In the genomic region with DNA sequence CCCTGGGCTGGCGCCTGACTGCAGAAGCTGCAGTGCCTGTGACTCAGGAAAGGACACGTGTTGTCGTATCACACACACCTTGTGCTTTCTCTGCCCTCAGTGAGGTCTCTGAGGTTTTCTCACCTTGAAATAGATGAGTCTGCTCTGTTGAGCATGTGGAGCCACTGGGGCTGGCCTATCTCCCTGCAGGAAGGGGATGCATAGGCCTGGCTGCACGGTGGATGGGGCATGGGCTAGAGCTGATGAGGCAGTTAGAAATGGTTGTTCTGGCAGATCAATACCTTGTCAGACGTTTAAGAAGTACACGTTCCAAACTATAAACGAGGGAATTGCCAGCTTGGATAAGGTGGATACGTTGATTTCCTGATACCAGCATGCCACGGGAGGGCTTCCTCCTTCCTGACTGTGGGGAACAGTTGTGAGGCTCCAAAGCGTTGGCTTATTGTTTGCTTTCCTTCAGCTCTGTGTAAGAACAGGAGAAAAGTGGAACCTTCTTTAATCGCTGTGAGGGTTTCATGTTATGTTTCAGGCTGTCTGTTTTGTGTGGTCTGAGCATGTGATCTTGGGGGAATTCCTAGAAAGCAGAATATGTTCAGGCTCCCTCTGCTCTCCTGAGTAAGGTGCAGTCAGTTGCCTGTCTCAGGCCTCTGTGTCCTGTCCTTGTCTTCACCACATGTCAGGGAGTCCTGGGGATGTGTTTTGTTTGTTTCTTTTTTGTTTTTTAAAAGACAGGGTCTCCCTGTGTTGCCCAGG, we compare ENCODE assay signal across 9 cellular contexts. TPM values are rescaled to one million over a fixed set of nuclear protein-coding genes. Genes with fewer than 3 reads are reported as not detected.
DNase-seq lines count a peak whose midpoint lies in the region; ATAC-seq, FAIRE-seq and TF ChIP-seq lines count a peak whose summit lies in the region.
"Had no signal": no experiment of that assay in that cellular context is flagged by ENCODE, and none has a peak within 500 bp of the region (broad histone marks: within the 10 kb centered on the region; RNA-seq: fewer than 3 reads in every experiment).

No MANE protein-coding gene starts in this region.

- no peak overlapping the region for H3K4me2 ChIP-seq in PC-9

- H3K4me1 ChIP-seq in small intestine (ENCODE audit: control insufficient read depth in 2 of 2, insufficient read depth in 1 of 2, low read depth in 1 of 2, low read length in 1 of 2) (no peaks in the 10 kb centered on the region), transverse colon (peaks cover 0 to 4% (median 0%) of the 10 kb centered on the region in 4 donors), PC-9 (replicated peaks; ENCODE audit: insufficient read depth) (no peaks in the 10 kb centered on the region)

- no peaks in the 10 kb centered on the region for H3K79me2 ChIP-seq in PC-9 (ENCODE audit: low read depth)

- no peak for FAIRE-seq in small intestine (lab: Jason Lieb, UNC)

- no peaks in the 10 kb centered on the region for H3K9me2 ChIP-seq in PC-9 (ENCODE audit: insufficient read depth)

- H3K4me3 ChIP-seq in small intestine (ENCODE audit: low read depth in 1 of 2, low read length in 2 of 2), result no peak overlapping the region
- H3K4me3 ChIP-seq in transverse colon, result no peak overlapping the region
- H3K4me3 ChIP-seq in PC-9, result no peak overlapping the region

- TF ChIP-seq POLR2A in transverse colon (IDR thresholded peaks at IDR 0.05), result no peak

- POLR2A ChIA-PET in PC-9 (lab: Charles Lee; ENCODE audit: unreplicated experiment), result no interaction called here

- TF ChIP-seq CTCF in transverse colon (IDR thresholded peaks at IDR 0.05), result no peak
- no peak for TF ChIP-seq CTCF in PC-9 (conservative IDR thresholded peaks at IDR 0.05)

- H3K9me3 ChIP-seq in small intestine (ENCODE audit: control insufficient read depth, low read depth) (no peaks in the 10 kb centered on the region), transverse colon (no peaks in the 10 kb centered on the region), PC-9 (ENCODE audit: insufficient read depth, low read depth) (no peaks in the 10 kb centered on the region)

- WGBS in small intestine, 3 donors, result 62 to 73% (median 66%) methylated on average over 11 of the region's 11 CpGs
- WGBS in transverse colon (ENCODE audit: low coverage in 1 of 2), 2 donors, result 39 to 63% methylated on average over 7 to 11 of the region's 11 CpGs

- H3F3A ChIP-seq in PC-9 (ENCODE audit: insufficient read depth, low read depth), result no peaks in the 10 kb centered on the region

- no peaks in the 10 kb centered on the region for H4K20me1 ChIP-seq in PC-9 (ENCODE audit: insufficient read depth)

- in situ Hi-C loops in transverse colon (cut with MboI; ENCODE audit: low pct_ligation_motif_present in 1 of 4, low pct_unique_long_range_greater_than_20kb in 1 of 4, low sequenced_read_pairs in 3 of 4), result no loop called here

- H3K27me3 ChIP-seq in small intestine (ENCODE audit: control insufficient read depth in 2 of 2, insufficient read depth in 2 of 2, low read length in 2 of 2), result no peaks in the 10 kb centered on the region
- no peaks in the 10 kb centered on the region for H3K27me3 ChIP-seq in transverse colon
- H3K27me3 ChIP-seq in PC-9 (ENCODE audit: insufficient read depth, low read depth), result no peaks in the 10 kb centered on the region

- no peak overlapping the region for H2AFZ ChIP-seq in PC-9

- TF ChIP-seq EP300 in transverse colon (IDR thresholded peaks at IDR 0.05; ENCODE audit: low read depth), result no peak

- peaks cover 5 to 8% of the 10 kb centered on the region in 2 donors for H3K36me3 ChIP-seq in small intestine (ENCODE audit: control insufficient read depth in 2 of 2, insufficient read depth in 2 of 2, low read length in 2 of 2)
- H3K36me3 ChIP-seq in transverse colon, result peaks cover 0 to 23% (median 10%) of the 10 kb centered on the region in 4 donors
- no peaks in the 10 kb centered on the region for H3K36me3 ChIP-seq in PC-9 (ENCODE audit: low read depth)

- DNase-seq in activated CD8-positive, alpha-beta memory T cell treated with anti-CD3 and anti-CD28 coated beads, Interleukin-2, amount 50 U/mL, for 24 hours (ENCODE audit: extremely low read depth), result peak; percentile 17
- peak; percentile 22 for DNase-seq in small intestine
- no peak for DNase-seq in T1000 (lab: John Stamatoyannopoulos, UW)
- no peak for DNase-seq in NCI-H748 treated with DMSO at 0.1 percent for 48 hours (lab: John Stamatoyannopoulos, UW)
- no peak for DNase-seq in transverse colon
- no peak for DNase-seq in PC-9
- DNase-seq: substantia nigra had no signal

- CTCF ChIA-PET in PC-9 (lab: Charles Lee), result no interaction called here

- H3K27ac ChIP-seq in small intestine (ENCODE audit: low read depth in 1 of 2, low read length in 1 of 2) (peak overlapping the region in 1 of 2 donors; percentile 34), transverse colon (no peak overlapping the region), PC-9 (no peak overlapping the region)

- ATAC-seq in GM18511 (IDR thresholded peaks at IDR 0.05; ENCODE audit: unreplicated experiment), result peak; percentile 64
- peak; percentile 68 for ATAC-seq in HG02870 (IDR thresholded peaks at IDR 0.05; ENCODE audit: unreplicated experiment)

- no TSS peak for BruUV-seq in PC-9 (replicated peaks; lab: Mats Ljungman, UMichigan)

- intact Hi-C loops in transverse colon (cut with DNase I; ENCODE audit: low total_unique reads), result no loop called here
- intact Hi-C loops in PC-9 (cut with micrococcal nuclease; ENCODE audit: unreplicated experiment), result no loop called here

RNA-seq across cellular contexts. Expression of a gene that starts 44.8 kb away (rescaled TPM):
- polyA plus RNA-seq in small intestine, result 10 to 100 TPM in 2 of 3 donors, 1 to 10 TPM in 1; 9.2 to 15.4 (median 10.5) TPM
- total RNA-seq in transverse colon (100 to 1,000 TPM in 1 of 4 donors, 10 to 100 TPM in 3; 27.6 to 171 (median 63.4) TPM), PC-9 (2021) (33.4 and 33.6 TPM in 2 replicates)

RNA-seq across cellular contexts. Expression of a gene that starts 45.0 kb away (rescaled TPM):
- polyA plus RNA-seq in small intestine, result 1 to 10 TPM in 2 of 3 donors, under 1 TPM in 1; 0.54 to 5.2 (median 1.3) TPM
- total RNA-seq in transverse colon (10 to 100 TPM in 2 of 4 donors, 1 to 10 TPM in 2; 2.5 to 79.8 (median 7.6) TPM), PC-9 (2021) (28.9 and 30.7 TPM in 2 replicates)

Comparison
In these comparisons a context has a peak if more than half of its experiments do, and no peak if none do; other contexts are left out.
1. DNase-seq: peak in activated CD8-positive, alpha-beta memory T cell treated with anti-CD3 and anti-CD28 coated beads, Interleukin-2, amount 50 U/mL, for 24 hours (single experiment) and small intestine (single experiment); none in T1000 (single experiment), NCI-H748 treated with DMSO at 0.1 percent for 48 hours (single experiment), transverse colon (single experiment) and PC-9 (0 of 2).